Comparison of ENCODE assay signal across 24 cellular contexts in genomic region chr21:42086969-42087368, GRCh38. TPM values are rescaled to one million over a fixed set of nuclear protein-coding genes. Genes with fewer than 3 reads are reported as not detected.
"Had no signal": no experiment of that assay in that cellular context is flagged by ENCODE, and none has a peak within 500 bp of the region (broad histone marks: within the 10 kb centered on the region; RNA-seq: fewer than 3 reads in every experiment).

No MANE protein-coding gene starts in this region.

- H3K27ac ChIP-seq: heart right ventricle had no signal

- DNase-seq: activated CD4-positive, alpha-beta T cell treated with anti-CD3 and anti-CD28 coated beads for 1 hour; activated CD4-positive, alpha-beta T cell treated with anti-CD3 and anti-CD28 coated beads, Interleukin-2, amount 10 ng/mL, durations not matched to agents 7 days and 5 days; activated CD8-positive, alpha-beta memory T cell treated with anti-CD3 and anti-CD28 coated beads, Interleukin-2, amount 10 ng/mL, durations not matched to agents 7 days and 5 days; activated CD8-positive, alpha-beta T cell treated with anti-CD3 and anti-CD28 coated beads for 36 hours; activated naive CD8-positive, alpha-beta T cell treated with anti-CD3 and anti-CD28 coated beads, Interleukin-2, amount 50 U/mL, for 24 hours; activated T-cell treated with anti-CD3 and anti-CD28 coated beads, Interleukin-2, amount 50 U/mL, for 48 hours; amygdala; endodermal cell; foreskin fibroblast; heart right ventricle; midbrain; naive thymus-derived CD4-positive, alpha-beta T cell; occipital lobe; stimulated activated naive CD4-positive, alpha-beta T cell treated with Interleukin-2 at 50 U/mL for 16 hours; T-helper 9 cell had no signal

- ATAC-seq: activated CD8-positive, alpha-beta memory T cell treated with anti-CD3 and anti-CD28 coated beads, Interleukin-2, amount 10 ng/mL, durations not matched to agents 7 days and 5 days; activated CD8-positive, alpha-beta T cell treated with anti-CD3 and anti-CD28 coated beads for 36 hours; activated naive CD8-positive, alpha-beta T cell treated with anti-CD3 and anti-CD28 coated beads, Interleukin-2, amount 50 U/mL, for 24 hours; naive thymus-derived CD4-positive, alpha-beta T cell; right cardiac atrium; WTC11 had no signal

- H3K9me3 ChIP-seq: heart right ventricle, transverse colon had no signal

- H3K36me3 Mint-ChIP-seq: activated CD8-positive, alpha-beta memory T cell treated with anti-CD3 and anti-CD28 coated beads, Interleukin-2, amount 10 ng/mL, durations not matched to agents 7 days and 5 days; activated naive CD4-positive, alpha-beta T cell treated with anti-CD3 and anti-CD28 coated beads, Interleukin-2, amount 50 U/mL, for 24 hours; naive thymus-derived CD4-positive, alpha-beta T cell; WTC11 had no signal

- H3K4me3 ChIP-seq: heart right ventricle, transverse colon had no signal

- H3K4me3 Mint-ChIP-seq: activated CD4-positive, alpha-beta T cell treated with anti-CD3 and anti-CD28 coated beads, Interleukin-2, amount 10 ng/mL, durations not matched to agents 7 days and 5 days; activated CD8-positive, alpha-beta memory T cell treated with anti-CD3 and anti-CD28 coated beads, Interleukin-2, amount 10 ng/mL, durations not matched to agents 7 days and 5 days; activated CD8-positive, alpha-beta T cell treated with anti-CD3 and anti-CD28 coated beads for 36 hours; activated naive CD4-positive, alpha-beta T cell treated with anti-CD3 and anti-CD28 coated beads, Interleukin-2, amount 50 U/mL, for 24 hours; activated naive CD8-positive, alpha-beta T cell treated with anti-CD3 and anti-CD28 coated beads, Interleukin-2, amount 50 U/mL, for 24 hours; endodermal cell; WTC11 had no signal

- H3K27ac Mint-ChIP-seq: activated CD4-positive, alpha-beta T cell treated with anti-CD3 and anti-CD28 coated beads, Interleukin-2, amount 10 ng/mL, durations not matched to agents 7 days and 5 days; activated CD8-positive, alpha-beta memory T cell treated with anti-CD3 and anti-CD28 coated beads, Interleukin-2, amount 10 ng/mL, durations not matched to agents 7 days and 5 days; activated CD8-positive, alpha-beta T cell treated with anti-CD3 and anti-CD28 coated beads for 36 hours; activated naive CD4-positive, alpha-beta T cell treated with anti-CD3 and anti-CD28 coated beads, Interleukin-2, amount 50 U/mL, for 24 hours; activated naive CD8-positive, alpha-beta T cell treated with anti-CD3 and anti-CD28 coated beads, Interleukin-2, amount 50 U/mL, for 24 hours; activated T-helper 2 cell treated with anti-CD3 and anti-CD28 coated beads, Interferon-gamma antibody, Interleukin-2, Interleukin-4, amounts not matched to agents 10 μg/mL and 5 μg/mL and 100 μg/mL, durations not matched to agents 14 hours and 24 hours and 36 hours; endodermal cell; WTC11 had no signal

- H3K9me3 Mint-ChIP-seq: activated CD4-positive, alpha-beta T cell treated with anti-CD3 and anti-CD28 coated beads, Interleukin-2, amount 10 ng/mL, durations not matched to agents 7 days and 5 days; activated CD8-positive, alpha-beta T cell treated with anti-CD3 and anti-CD28 coated beads for 36 hours; activated naive CD4-positive, alpha-beta T cell treated with anti-CD3 and anti-CD28 coated beads, Interleukin-2, amount 50 U/mL, for 24 hours; activated naive CD8-positive, alpha-beta T cell treated with anti-CD3 and anti-CD28 coated beads, Interleukin-2, amount 50 U/mL, for 24 hours; activated T-helper 2 cell treated with anti-CD3 and anti-CD28 coated beads, Interferon-gamma antibody, Interleukin-2, Interleukin-4, amounts not matched to agents 10 μg/mL and 5 μg/mL and 100 μg/mL, durations not matched to agents 14 hours and 24 hours and 36 hours; endodermal cell; WTC11 had no signal

- H3K27me3 Mint-ChIP-seq: activated CD8-positive, alpha-beta T cell treated with anti-CD3 and anti-CD28 coated beads for 36 hours; activated naive CD4-positive, alpha-beta T cell treated with anti-CD3 and anti-CD28 coated beads, Interleukin-2, amount 50 U/mL, for 24 hours; activated naive CD8-positive, alpha-beta T cell treated with anti-CD3 and anti-CD28 coated beads, Interleukin-2, amount 50 U/mL, for 24 hours had no signal

- H3K36me3 ChIP-seq: heart right ventricle, transverse colon had no signal

- H3K27me3 ChIP-seq: transverse colon had no signal

RNA-seq across cellular contexts. Expression of gene UMODL1, which starts 15.9 kb away (rescaled TPM):
- total RNA-seq: activated CD8-positive, alpha-beta T cell treated with anti-CD3 and anti-CD28 coated beads for 36 hours; activated T-helper 2 cell treated with anti-CD3 and anti-CD28 coated beads, Interferon-gamma antibody, Interleukin-2, Interleukin-4, amounts not matched to agents 10 μg/mL and 5 μg/mL and 100 μg/mL, durations not matched to agents 14 hours and 24 hours and 36 hours; glomerular endothelial cell; kidney epithelial cell; occipital lobe; right cardiac atrium; temporal lobe; urinary bladder; WTC11 had no signal
- polyA plus RNA-seq: heart right ventricle, right cardiac atrium, urinary bladder had no signal
